ENCODE assay signal across 14 cellular contexts in the genomic region with DNA sequence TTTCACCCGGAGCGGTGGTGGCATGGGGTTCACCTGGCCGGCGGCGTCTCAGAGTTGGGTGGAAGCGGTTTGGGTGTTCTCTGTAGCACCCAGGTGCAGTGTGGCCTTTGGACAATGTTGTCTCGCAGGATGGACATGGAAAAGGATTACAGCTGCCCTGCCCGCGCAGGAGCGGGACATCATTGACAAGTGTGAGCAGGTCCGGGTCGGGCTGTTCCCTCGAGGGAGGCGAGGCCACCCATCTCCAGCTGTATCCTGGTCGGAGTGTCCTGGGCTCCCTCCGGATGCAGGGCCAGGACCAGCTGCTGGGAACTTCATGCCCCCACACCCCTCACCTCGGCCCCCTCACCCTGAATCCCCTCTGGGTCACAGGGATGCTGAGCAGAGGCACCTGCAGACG. TPM values are rescaled to one million over a fixed set of nuclear protein-coding genes. Genes with fewer than 3 reads are reported as not detected.
DNase-seq lines count a peak whose midpoint lies in the region; ATAC-seq and TF ChIP-seq lines count a peak whose summit lies in the region.
"Had no signal": no experiment of that assay in that cellular context is flagged by ENCODE, and none has a peak within 500 bp of the region (broad histone marks: within the 10 kb centered on the region; RNA-seq: fewer than 3 reads in every experiment).

No MANE protein-coding gene starts in this region.

- no peak overlapping the region for H3K4me3 Mint-ChIP-seq in chondrocyte (ENCODE audit: unreplicated experiment)

- no peak for ATAC-seq in GM21737 (IDR thresholded peaks at IDR 0.05; ENCODE audit: unreplicated experiment)
- ATAC-seq: A549, GM12878, K562 had no signal

- no peak overlapping the region for H3K27ac Mint-ChIP-seq in chondrocyte (ENCODE audit: unreplicated experiment)

- H4K20me1 ChIP-seq in osteoblast (ENCODE audit: insufficient read depth, low read length) = no peaks in the 10 kb centered on the region

- H3K9me3 ChIP-seq in osteoblast (ENCODE audit: low read depth, low read length) = no peaks in the 10 kb centered on the region
- H3K9me3 ChIP-seq: A549 had no signal

- H3K9me3 Mint-ChIP-seq in chondrocyte (ENCODE audit: low read depth) = peaks cover 16% of the 10 kb centered on the region
- H3K9me3 Mint-ChIP-seq: CD4-positive, alpha-beta memory T cell had no signal

- DNase-seq in GM10248 (ENCODE audit: extremely low spot score) (peak; percentile 12), GM13976 (ENCODE audit: low spot score) (peak; percentile 17), chondrocyte (ENCODE audit: low spot score) (peak; percentile 90), osteoblast (ENCODE audit: insufficient read length, low spot score, missing footprints) (peak; percentile 25), RKO (ENCODE audit: low spot score) (no peak), SW480 (ENCODE audit: low spot score) (no peak)
- DNase-seq: BE2C; CD4-positive, alpha-beta memory T cell; DMS 273 treated with DMSO at 0.1 percent for 48 hours had no signal

- H3K27me3 Mint-ChIP-seq in chondrocyte (ENCODE audit: low read depth) = no peaks in the 10 kb centered on the region

- H3K4me2 ChIP-seq in osteoblast (ENCODE audit: insufficient read depth, low read length) = no peak overlapping the region
- H3K4me2 ChIP-seq: A549 had no signal

- H3K4me1 ChIP-seq in osteoblast (ENCODE audit: insufficient read depth, low read length) = no peaks in the 10 kb centered on the region
- H3K4me1 ChIP-seq: A549, BE2C had no signal

- H3K4me3 ChIP-seq in osteoblast (ENCODE audit: insufficient read depth, low read length) = no peak overlapping the region
- H3K4me3 ChIP-seq: A549, GM12878, K562 had no signal

- no peaks in the 10 kb centered on the region for H3K4me1 Mint-ChIP-seq in chondrocyte (ENCODE audit: low read depth)
- H3K4me1 Mint-ChIP-seq: CD4-positive, alpha-beta memory T cell had no signal

- no peak overlapping the region for H2AFZ ChIP-seq in osteoblast (ENCODE audit: low read length)

- H3K36me3 Mint-ChIP-seq in chondrocyte (ENCODE audit: low read depth) = peaks cover 1% of the 10 kb centered on the region
- H3K36me3 Mint-ChIP-seq: CD4-positive, alpha-beta memory T cell had no signal

- no peak for TF ChIP-seq CTCF in GM10248 (IDR thresholded peaks at IDR 0.05; ENCODE audit: control extremely low read depth, extremely low read depth, low read depth, missing control alignments)
- TF ChIP-seq CTCF in GM13976 (IDR thresholded peaks at IDR 0.05; ENCODE audit: borderline replicate concordance, control extremely low read depth, extremely low read depth, insufficient read depth, missing control alignments) = no peak
- TF ChIP-seq CTCF in chondrocyte (IDR thresholded peaks at IDR 0.05) = no peak
- TF ChIP-seq CTCF in osteoblast (IDR thresholded peaks at IDR 0.05; ENCODE audit: extremely low read depth, low read depth, low read length) = no peak

- no peaks in the 10 kb centered on the region for H3K36me3 ChIP-seq in osteoblast (ENCODE audit: insufficient read depth, low read length)
- H3K36me3 ChIP-seq: BE2C had no signal

- no peaks in the 10 kb centered on the region for H3K27me3 ChIP-seq in osteoblast (ENCODE audit: insufficient read depth, low read length)
- H3K27me3 ChIP-seq: BE2C had no signal

- no peaks in the 10 kb centered on the region for H3K79me2 ChIP-seq in osteoblast (ENCODE audit: insufficient read depth, low read length)

- in situ Hi-C loops in GM13976 (cut with MboI; ENCODE audit: low sequenced_read_pairs, unreplicated experiment) = no loop called here

- H3K27ac ChIP-seq in osteoblast (ENCODE audit: low read depth, low read length) = no peak overlapping the region
- H3K27ac ChIP-seq: A549, C4-2B had no signal

- CTCF ChIA-PET in GM10248 (lab: Yijun Ruan, JAX) = no interaction called here

- POLR2A ChIA-PET in GM10248 (lab: Yijun Ruan, JAX) = no interaction called here

RNA-seq across cellular contexts. Expression of gene ZNF14, which starts 7.8 kb away (rescaled TPM):
- 3.3 to 5.0 TPM (median 3.4 TPM) in 3 replicates for total RNA-seq in chondrocyte
- total RNA-seq in osteoblast = 6.5 and 7.4 TPM in 2 replicates

Comparison
In these comparisons a context has a peak if more than half of its experiments do, and no peak if none do; other contexts are left out.
1. DNase-seq: peak in GM10248 (single experiment), GM13976 (single experiment), chondrocyte (single experiment) and osteoblast (single experiment); none in RKO (single experiment) and SW480 (single experiment).